ENCODE assay signal across 9 cellular contexts in the genomic region with DNA sequence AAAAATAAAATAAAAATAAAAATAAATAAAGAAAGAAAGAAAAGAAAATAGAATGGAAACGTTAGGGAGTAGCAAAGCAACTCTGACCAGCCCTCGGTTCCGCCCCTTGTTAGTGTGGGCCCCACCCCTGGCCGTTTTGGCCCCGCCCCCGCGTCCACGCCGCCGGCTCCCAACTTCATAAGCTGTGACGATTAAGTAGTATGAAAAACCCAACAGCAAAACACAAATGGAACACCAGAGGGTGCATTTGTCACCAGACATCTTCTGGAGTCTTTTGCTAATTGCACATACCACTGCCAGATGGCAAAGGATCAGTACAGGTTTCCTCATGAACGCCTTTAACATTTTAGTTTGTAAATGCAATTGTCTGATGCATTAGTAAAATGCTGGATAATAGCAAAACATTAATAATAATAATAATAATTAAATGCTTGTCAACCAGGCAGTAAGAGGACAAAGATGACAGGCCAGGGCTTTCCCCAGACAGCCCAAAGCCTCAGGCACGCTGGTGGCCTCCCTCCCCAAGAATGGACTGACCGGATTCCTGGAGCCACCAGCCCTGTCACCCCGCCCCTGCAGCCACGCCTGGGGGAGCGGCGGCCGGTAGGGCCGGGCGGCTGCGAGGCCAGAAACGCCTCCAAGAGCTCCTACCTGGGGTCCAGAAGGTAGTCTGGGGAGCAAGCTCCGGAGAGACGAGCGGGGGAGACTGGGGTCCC. TPM values are rescaled to one million over a fixed set of nuclear protein-coding genes. Genes with fewer than 3 reads are reported as not detected.
DNase-seq lines count a peak whose midpoint lies in the region; FAIRE-seq and TF ChIP-seq lines count a peak whose summit lies in the region.
"Had no signal": no experiment of that assay in that cellular context is flagged by ENCODE, and none has a peak within 500 bp of the region (broad histone marks: within the 10 kb centered on the region; RNA-seq: fewer than 3 reads in every experiment).

No MANE protein-coding gene starts in this region.

- no peak overlapping the region for H3K4me3 Mint-ChIP-seq in chondrocyte (ENCODE audit: unreplicated experiment)
- H3K4me3 Mint-ChIP-seq: T-helper 1 cell treated with Interleukin-12 subunit alpha and Interleukin-12 subunit beta and Interleukin-4 antibody, amounts not matched to agents 30 μg/mL and 1 μg/mL, for 36 hours had no signal

- TF ChIP-seq POLR2A in GM12892 (IDR thresholded peaks at IDR 0.05; ENCODE audit: low read depth, low read length): no peak

- FAIRE-seq in GM12892 (lab: Jason Lieb, UNC): no peak

- DNase-seq in COR-L47 (lab: John Stamatoyannopoulos, UW) (peak; percentile 91), HCEC 1CT (peak; percentile 79), NCI-H446 (lab: John Stamatoyannopoulos, UW) (peak; percentile 60 to 89), chondrocyte (ENCODE audit: low spot score) (peak; percentile 82), left kidney (ENCODE audit: low read depth, low spot score) (peak; percentile 92), GM12892 (ENCODE audit: insufficient read length) (no peak)
- DNase-seq in activated CD4-positive, alpha-beta T cell treated with anti-CD3 and anti-CD28 coated beads for 24 hours (ENCODE audit: low read depth in 2 of 2): peak; percentile 38 to 57
- DNase-seq in stimulated activated CD4-positive, alpha-beta T cell treated with anti-CD3 and anti-CD28 coated beads, Interleukin-4, amount 100 ng/mL, for 24 hours: peak; percentile 70

- H3K27ac Mint-ChIP-seq in chondrocyte (ENCODE audit: unreplicated experiment): no peak overlapping the region
- H3K27ac Mint-ChIP-seq: T-helper 1 cell treated with Interleukin-12 subunit alpha and Interleukin-12 subunit beta and Interleukin-4 antibody, amounts not matched to agents 30 μg/mL and 1 μg/mL, for 36 hours had no signal

- no peaks in the 10 kb centered on the region for H3K4me1 Mint-ChIP-seq in chondrocyte (ENCODE audit: low read depth)

- H3K27me3 Mint-ChIP-seq in chondrocyte (ENCODE audit: low read depth): no peaks in the 10 kb centered on the region

- TF ChIP-seq CTCF in chondrocyte (IDR thresholded peaks at IDR 0.05): peak; percentile 84

- no peaks in the 10 kb centered on the region for H3K9me3 Mint-ChIP-seq in chondrocyte (ENCODE audit: low read depth)
- H3K9me3 Mint-ChIP-seq: T-helper 1 cell treated with Interleukin-12 subunit alpha and Interleukin-12 subunit beta and Interleukin-4 antibody, amounts not matched to agents 30 μg/mL and 1 μg/mL, for 36 hours had no signal

- no peaks in the 10 kb centered on the region for H3K36me3 Mint-ChIP-seq in chondrocyte (ENCODE audit: low read depth)

RNA-seq across cellular contexts. Expression of a gene that starts 23.6 kb away (rescaled TPM):
- total RNA-seq in chondrocyte: 239 to 400 TPM (median 242 TPM) in 3 replicates
- polyA plus RNA-seq in GM12892 (2012; ENCODE audit: missing spikeins): 842 TPM
